Comparison of ENCODE assay signal across 8 cellular contexts in the genomic region with DNA sequence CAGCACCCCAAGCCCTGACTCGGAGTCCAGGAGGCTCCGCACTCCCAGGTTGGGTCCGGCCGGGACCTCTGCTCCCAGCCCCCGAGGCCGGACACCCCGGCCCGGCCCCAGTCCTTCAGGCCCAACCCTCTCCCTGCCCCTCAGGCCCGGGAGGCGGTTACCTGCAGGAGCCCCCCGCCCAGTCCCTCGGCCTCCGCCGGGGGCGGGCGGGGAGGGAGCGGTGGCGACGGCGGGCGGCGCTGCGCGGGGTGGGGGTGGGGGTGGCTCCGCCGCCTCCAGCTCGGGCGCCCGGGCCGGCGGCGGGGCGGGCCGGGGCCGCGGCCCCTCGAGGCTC. TPM values are rescaled to one million over a fixed set of nuclear protein-coding genes. Genes with fewer than 3 reads are reported as not detected.
DNase-seq lines count a peak whose midpoint lies in the region; ATAC-seq and TF ChIP-seq lines count a peak whose summit lies in the region.

No MANE protein-coding gene starts in this region.

- H3K79me2 ChIP-seq in Karpas-422 (ENCODE audit: low read length): peaks cover 50% of the 10 kb centered on the region

- H3K27ac ChIP-seq in Karpas-422 (ENCODE audit: low read length) (peak overlapping the region; percentile 87), spleen (peak overlapping the region; percentile 81 to 95 (median 92))

- H3K27ac Mint-ChIP-seq in activated naive CD8-positive, alpha-beta T cell treated with anti-CD3 and anti-CD28 coated beads, Interleukin-2, amount 10 ng/mL, durations not matched to agents 7 days and 5 days: no peak overlapping the region

- H3K4me3 ChIP-seq in Karpas-422 (ENCODE audit: low read length) (peak overlapping the region; percentile 100), iPS-18c (ENCODE audit: insufficient read depth, low read depth, low read length) (peak overlapping the region; percentile 83), spleen (peak overlapping the region; percentile 68 to 100 (median 98))

- no peaks in the 10 kb centered on the region for H3K9me2 ChIP-seq in Karpas-422 (replicated peaks; ENCODE audit: insufficient read depth, low read length)

- peaks cover 40% of the 10 kb centered on the region for H4K20me1 ChIP-seq in Karpas-422 (ENCODE audit: insufficient read depth, low read depth, low read length)

- no peak overlapping the region for H2AFZ ChIP-seq in Karpas-422 (ENCODE audit: low read length)

- H3K27me3 ChIP-seq in Karpas-422 (ENCODE audit: low read length) (no peaks in the 10 kb centered on the region), spleen (replicated peaks in 1 of 7) (no peaks in the 10 kb centered on the region)

- peak; percentile 36 for ATAC-seq in GM21723 (IDR thresholded peaks at IDR 0.05; ENCODE audit: unreplicated experiment)
- peak; percentile 42 for ATAC-seq in activated naive CD8-positive, alpha-beta T cell treated with anti-CD3 and anti-CD28 coated beads, Interleukin-2, amount 10 ng/mL, durations not matched to agents 7 days and 5 days (ENCODE audit: low read depth)

- H3K9me3 ChIP-seq in ES-I3 (ENCODE audit: control insufficient read depth, insufficient read depth, low read length) (no peaks in the 10 kb centered on the region), Karpas-422 (ENCODE audit: low read length) (no peaks in the 10 kb centered on the region), iPS-18c (ENCODE audit: control insufficient read depth, insufficient read depth, low read length) (no peaks in the 10 kb centered on the region), spleen (no peaks in the 10 kb centered on the region)

- no peaks in the 10 kb centered on the region for H3K36me3 ChIP-seq in ES-I3 (ENCODE audit: insufficient read depth, low read length)
- H3K36me3 ChIP-seq in Karpas-422 (ENCODE audit: insufficient read depth, low read length): no peaks in the 10 kb centered on the region
- H3K36me3 ChIP-seq in spleen: peaks cover 0 to 8% (median 0%) of the 10 kb centered on the region in 6 donors

- H3K4me3 Mint-ChIP-seq in activated naive CD8-positive, alpha-beta T cell treated with anti-CD3 and anti-CD28 coated beads, Interleukin-2, amount 10 ng/mL, durations not matched to agents 7 days and 5 days: peak overlapping the region; percentile 96

- no peaks in the 10 kb centered on the region for H3K9me3 Mint-ChIP-seq in activated naive CD8-positive, alpha-beta T cell treated with anti-CD3 and anti-CD28 coated beads, Interleukin-2, amount 10 ng/mL, durations not matched to agents 7 days and 5 days

- peak overlapping the region; percentile 79 for H3K4me2 ChIP-seq in Karpas-422 (ENCODE audit: low read depth, low read length, poor library complexity, severe bottlenecking)

- TF ChIP-seq POLR2A in spleen (IDR thresholded peaks at IDR 0.05): no peak

- H3K4me1 Mint-ChIP-seq in activated naive CD8-positive, alpha-beta T cell treated with anti-CD3 and anti-CD28 coated beads, Interleukin-2, amount 10 ng/mL, durations not matched to agents 7 days and 5 days: peaks cover 20% of the 10 kb centered on the region

- H3K4me1 ChIP-seq in ES-I3 (ENCODE audit: insufficient read depth, low read length): peaks cover 12% of the 10 kb centered on the region; the same call in 1 of the 2 replicates
- H3K4me1 ChIP-seq in Karpas-422 (ENCODE audit: low read length): peaks cover 36% of the 10 kb centered on the region
- peaks cover 6 to 64% (median 41%) of the 10 kb centered on the region in 6 donors for H3K4me1 ChIP-seq in spleen

- H3K9ac ChIP-seq in ES-I3 (ENCODE audit: low read depth, low read length) (peak overlapping the region; percentile 79), Karpas-422 (ENCODE audit: low read length) (peak overlapping the region; percentile 100)

- POLR2A ChIA-PET in activated naive CD8-positive, alpha-beta T cell treated with anti-CD3 and anti-CD28 coated beads, Interleukin-2, amount 10 ng/mL, durations not matched to agents 7 days and 5 days (lab: Charles Lee): interaction anchor here (0.6 kb wide), 1 partner anchor 91 kb away, joined by 7 read pairs; no protein-coding TSS in a partner anchor

- H3K36me3 Mint-ChIP-seq in activated naive CD8-positive, alpha-beta T cell treated with anti-CD3 and anti-CD28 coated beads, Interleukin-2, amount 10 ng/mL, durations not matched to agents 7 days and 5 days: peaks cover 2% of the 10 kb centered on the region

- no peak for TF ChIP-seq CTCF in spleen (IDR thresholded peaks at IDR 0.05 in 8 of 11, conservative IDR thresholded peaks at IDR 0.05 in 3 of 11)
- no peak for TF ChIP-seq CTCF in GM20000 (IDR thresholded peaks at IDR 0.05; ENCODE audit: extremely low read depth, missing control alignments)

- 0 to 4% (median 2%) methylated on average over 7 to 37 of the region's 37 CpGs; no CpG with 5 or more reads in 1 of the 5 donors for WGBS in spleen, 5 donors

- DNase-seq in Karpas-422 (peak; percentile 68), spleen (no peak), kidney glomerular epithelial cell (lab: John Stamatoyannopoulos, UW) (no peak), GM20000 (ENCODE audit: low spot score) (no peak)
- no peak for DNase-seq in activated naive CD8-positive, alpha-beta T cell treated with anti-CD3 and anti-CD28 coated beads, Interleukin-2, amount 10 ng/mL, durations not matched to agents 7 days and 5 days

- intact Hi-C loops in spleen (cut with DNase I; ENCODE audit: low total_unique reads): no loop called here

- H3K27me3 Mint-ChIP-seq in activated naive CD8-positive, alpha-beta T cell treated with anti-CD3 and anti-CD28 coated beads, Interleukin-2, amount 10 ng/mL, durations not matched to agents 7 days and 5 days: no peaks in the 10 kb centered on the region

RNA-seq across cellular contexts. Expression of a gene that starts 0.3 kb away (rescaled TPM):
- total RNA-seq in Karpas-422 (2014; rRNA removed; shearing (Covaris generic); ENCODE audit: low replicate concordance): 38.1 and 60.1 TPM in 2 replicates
- total RNA-seq in activated naive CD8-positive, alpha-beta T cell treated with anti-CD3 and anti-CD28 coated beads, Interleukin-2, amount 10 ng/mL, durations not matched to agents 7 days and 5 days: 10 to 100 TPM; 77.0 to 87.4 TPM
- 10 to 100 TPM; 38.5 to 54.1 (median 45.6) TPM for total RNA-seq in spleen
- polyA plus RNA-seq in spleen: 10 to 100 TPM in 1 of 3 donors, 1 to 10 TPM in 2; 4.4 to 10.5 (median 4.9) TPM
